ENCODE assay signal across 17 cellular contexts in the genomic region with DNA sequence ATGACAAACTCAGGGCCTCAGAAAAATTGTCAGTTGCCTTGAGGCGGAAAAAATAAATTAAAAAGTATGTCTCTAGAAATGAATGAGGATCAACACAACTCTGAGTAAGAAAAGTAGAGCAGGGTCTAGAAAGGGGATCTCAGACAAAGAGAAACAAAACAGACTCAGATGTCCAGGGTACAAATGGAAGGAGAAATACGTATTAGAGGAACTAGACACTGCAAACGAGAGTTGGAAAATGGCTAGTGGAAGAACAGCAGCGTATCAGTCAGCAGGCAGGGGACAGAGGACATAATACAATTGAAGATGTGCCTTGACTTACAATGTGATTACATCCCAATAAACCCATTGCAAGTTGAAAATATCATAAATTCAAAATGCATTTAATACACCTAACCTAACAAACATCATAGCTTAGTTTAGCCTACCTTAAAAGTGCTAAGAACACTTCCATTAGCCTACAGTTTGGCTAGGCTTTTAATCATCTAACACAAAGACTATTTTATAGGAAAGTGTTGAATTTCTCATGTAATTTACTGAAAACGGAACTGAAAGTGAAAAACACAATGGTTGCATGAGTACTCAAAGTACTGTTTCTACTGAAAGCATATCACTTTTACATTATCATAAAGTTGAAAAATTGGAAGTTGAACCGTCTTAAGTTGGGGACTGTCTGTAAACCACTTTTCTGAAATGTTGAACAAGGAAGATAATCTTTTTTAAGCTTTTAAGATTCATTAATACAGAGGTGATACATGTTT.
A peak's percentile ranks its signal among the peaks of the same experiment; 100 is the strongest.
DNase-seq lines count a peak whose midpoint lies in the region; ATAC-seq and TF ChIP-seq lines count a peak whose summit lies in the region.
"Had no signal": no experiment of that assay in that cellular context is flagged by ENCODE, and none has a peak within 500 bp of the region (broad histone marks: within the 10 kb centered on the region; RNA-seq: fewer than 3 reads in every experiment).

No MANE protein-coding gene starts in this region.

- H3K4me1 ChIP-seq in CD8-positive, alpha-beta memory T cell (ENCODE audit: insufficient read depth, low read length), result no peaks in the 10 kb centered on the region
- H3K4me1 ChIP-seq: sigmoid colon had no signal

- H3K4me3 Mint-ChIP-seq in activated CD4-positive, alpha-beta T cell treated with anti-CD3 and anti-CD28 coated beads for 36 hours, result no peak overlapping the region
- no peak overlapping the region for H3K4me3 Mint-ChIP-seq in activated B cell treated with CpG ODN at 0.5 μM for 24 hours
- no peak overlapping the region for H3K4me3 Mint-ChIP-seq in CD8-positive, alpha-beta memory T cell
- H3K4me3 Mint-ChIP-seq: T-helper 17 cell had no signal

- H3K36me3 Mint-ChIP-seq in activated CD4-positive, alpha-beta T cell treated with anti-CD3 and anti-CD28 coated beads for 36 hours (ENCODE audit: low read depth), result peaks cover 41% of the 10 kb centered on the region
- H3K36me3 Mint-ChIP-seq in activated B cell treated with CpG ODN at 0.5 μM for 24 hours (ENCODE audit: low read depth), result peaks cover 48% of the 10 kb centered on the region
- peaks cover 23 to 65% (median 24%) of the 10 kb centered on the region in 3 donors for H3K36me3 Mint-ChIP-seq in CD8-positive, alpha-beta memory T cell

- intact Hi-C loops in activated CD4-positive, alpha-beta T cell treated with anti-CD3 and anti-CD28 coated beads for 36 hours (cut with DNase I, micrococcal nuclease), result loop anchor here in 1 of 2 experiments (5.0 kb wide), 1 partner anchor 199 kb away; no protein-coding TSS in a partner anchor
- intact Hi-C loops in activated B cell treated with CpG ODN at 0.5 μM for 24 hours (cut with micrococcal nuclease), result no loop called here

- H3K27ac ChIP-seq in CD8-positive, alpha-beta memory T cell (ENCODE audit: low read depth, low read length), result no peak overlapping the region
- H3K27ac ChIP-seq: hepatocyte, sigmoid colon had no signal

- TF ChIP-seq CTCF in activated B cell treated with CpG ODN at 0.5 μM for 24 hours (IDR thresholded peaks at IDR 0.05), result no peak

- no peak for DNase-seq in activated CD4-positive, alpha-beta T cell treated with anti-CD3 and anti-CD28 coated beads for 36 hours
- no peak for DNase-seq in activated CD4-positive, alpha-beta T cell treated with anti-CD3 and anti-CD28 coated beads for 1 hour
- DNase-seq in activated B cell treated with CpG ODN at 0.5 μM for 24 hours, result no peak
- no peak for DNase-seq in effector CD8-positive, alpha-beta T cell (lab: John Stamatoyannopoulos, UW)
- DNase-seq in activated CD4-positive, CD25-positive, alpha-beta regulatory T cell (lab: John Stamatoyannopoulos, UW), result no peak
- no peak for DNase-seq in CD8-positive, alpha-beta memory T cell
- DNase-seq: 8988T; activated naive CD4-positive, alpha-beta T cell; effector memory CD4-positive, alpha-beta T cell; HCEC 1CT; Kasumi-1; NCI-H748 treated with DMSO at 0.1 percent for 48 hours; sigmoid colon; T-helper 17 cell had no signal

- ATAC-seq in activated CD4-positive, alpha-beta T cell treated with anti-CD3 and anti-CD28 coated beads for 36 hours, result peak; percentile 80
- peak; percentile 89 for ATAC-seq in GM21423 (IDR thresholded peaks at IDR 0.05; ENCODE audit: unreplicated experiment)
- ATAC-seq in HG03139 (IDR thresholded peaks at IDR 0.05; ENCODE audit: unreplicated experiment), result peak; percentile 53
- ATAC-seq in activated B cell treated with CpG ODN at 0.5 μM for 24 hours (ENCODE audit: low read depth), result no peak
- ATAC-seq: T-helper 17 cell had no signal

- peaks cover 3% of the 10 kb centered on the region for H3K36me3 ChIP-seq in CD8-positive, alpha-beta memory T cell (ENCODE audit: insufficient read depth, low read length)

- H3K27me3 ChIP-seq in CD8-positive, alpha-beta memory T cell (ENCODE audit: insufficient read depth, low read length, poor library complexity, severe bottlenecking), result no peaks in the 10 kb centered on the region
- H3K27me3 ChIP-seq: hepatocyte, sigmoid colon had no signal

- H3K27ac Mint-ChIP-seq in activated CD4-positive, alpha-beta T cell treated with anti-CD3 and anti-CD28 coated beads for 36 hours, result peak overlapping the region; percentile 72
- peak overlapping the region; percentile 48 for H3K27ac Mint-ChIP-seq in activated B cell treated with CpG ODN at 0.5 μM for 24 hours
- H3K27ac Mint-ChIP-seq in CD8-positive, alpha-beta memory T cell, result no peak overlapping the region
- H3K27ac Mint-ChIP-seq: T-helper 17 cell had no signal

- H3K27me3 Mint-ChIP-seq in activated CD4-positive, alpha-beta T cell treated with anti-CD3 and anti-CD28 coated beads for 36 hours, result no peaks in the 10 kb centered on the region
- H3K27me3 Mint-ChIP-seq in activated B cell treated with CpG ODN at 0.5 μM for 24 hours, result no peaks in the 10 kb centered on the region
- no peaks in the 10 kb centered on the region for H3K27me3 Mint-ChIP-seq in CD8-positive, alpha-beta memory T cell
- H3K27me3 Mint-ChIP-seq: T-helper 17 cell had no signal

- H3K4me3 ChIP-seq in CD8-positive, alpha-beta memory T cell (ENCODE audit: low read length), result no peak overlapping the region
- H3K4me3 ChIP-seq: hepatocyte, sigmoid colon had no signal

- no peaks in the 10 kb centered on the region for H3K9me3 Mint-ChIP-seq in activated CD4-positive, alpha-beta T cell treated with anti-CD3 and anti-CD28 coated beads for 36 hours (ENCODE audit: low read depth)
- no peaks in the 10 kb centered on the region for H3K9me3 Mint-ChIP-seq in activated B cell treated with CpG ODN at 0.5 μM for 24 hours
- no peaks in the 10 kb centered on the region for H3K9me3 Mint-ChIP-seq in CD8-positive, alpha-beta memory T cell

- peaks cover 17% of the 10 kb centered on the region for H3K4me1 Mint-ChIP-seq in activated CD4-positive, alpha-beta T cell treated with anti-CD3 and anti-CD28 coated beads for 36 hours
- peaks cover 7% of the 10 kb centered on the region for H3K4me1 Mint-ChIP-seq in activated B cell treated with CpG ODN at 0.5 μM for 24 hours
- peaks cover 0 to 2% (median 0%) of the 10 kb centered on the region in 3 donors for H3K4me1 Mint-ChIP-seq in CD8-positive, alpha-beta memory T cell

- no peaks in the 10 kb centered on the region for H3K9me3 ChIP-seq in CD8-positive, alpha-beta memory T cell (ENCODE audit: low read length)
- H3K9me3 ChIP-seq: sigmoid colon had no signal

- POLR2A ChIA-PET in activated CD4-positive, alpha-beta T cell treated with anti-CD3 and anti-CD28 coated beads for 36 hours (lab: Charles Lee), result no interaction called here
- POLR2A ChIA-PET in activated B cell treated with CpG ODN at 0.5 μM for 24 hours (lab: Charles Lee), result no interaction called here
- POLR2A ChIA-PET in CD8-positive, alpha-beta memory T cell (lab: Charles Lee), result no interaction called here

- CTCF ChIA-PET in activated CD4-positive, alpha-beta T cell treated with anti-CD3 and anti-CD28 coated beads for 36 hours (lab: Charles Lee), result no interaction called here
- CTCF ChIA-PET in activated B cell treated with CpG ODN at 0.5 μM for 24 hours (lab: Charles Lee), result no interaction called here
- CTCF ChIA-PET in CD8-positive, alpha-beta memory T cell (lab: Charles Lee), result no interaction called here

Comparison
In these comparisons a context has a peak if more than half of its experiments do, and no peak if none do; other contexts are left out.
1. H3K27ac Mint-ChIP-seq: peak in activated CD4-positive, alpha-beta T cell treated with anti-CD3 and anti-CD28 coated beads for 36 hours (single experiment) and activated B cell treated with CpG ODN at 0.5 μM for 24 hours (single experiment); none in CD8-positive, alpha-beta memory T cell (0 of 8).